In the genomic region with DNA sequence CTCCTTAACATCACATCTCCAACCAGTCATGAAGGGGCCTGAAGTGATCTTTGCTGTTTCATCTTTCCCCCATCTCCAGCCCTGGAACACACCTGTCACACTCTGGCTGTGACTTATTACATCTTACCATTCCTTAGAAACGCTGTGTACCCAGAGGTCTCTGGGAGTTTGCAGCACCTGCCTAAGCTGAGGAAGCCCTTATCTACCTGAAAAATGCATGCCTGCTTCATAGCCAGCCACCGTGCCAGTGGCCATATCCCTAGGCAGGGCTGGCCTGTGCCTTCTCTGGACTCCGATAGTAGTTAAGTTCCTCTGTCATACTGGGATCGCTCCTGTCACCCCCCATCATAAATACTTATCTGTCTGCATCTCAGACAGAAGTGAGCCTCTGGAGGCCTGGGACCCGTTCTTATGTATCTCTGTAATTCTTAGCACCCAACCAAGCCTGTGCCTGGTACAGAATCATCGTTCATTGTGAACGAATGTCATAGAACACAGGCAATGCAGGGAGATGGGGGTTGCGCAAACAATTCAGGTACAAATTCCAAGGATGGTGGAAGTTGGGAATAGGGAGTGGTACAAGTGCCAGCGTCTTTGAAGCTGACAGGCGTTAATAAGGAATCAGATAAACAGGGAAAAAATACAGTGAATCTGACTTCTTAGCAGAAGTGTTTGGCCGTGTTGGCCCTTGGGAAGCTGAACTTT, we compare ENCODE assay signal across 25 cellular contexts.
A peak's percentile ranks its signal among the peaks of the same experiment; 100 is the strongest.
DNase-seq lines count a peak whose midpoint lies in the region; ATAC-seq lines count a peak whose summit lies in the region.
"Had no signal": no experiment of that assay in that cellular context is flagged by ENCODE, and none has a peak within 500 bp of the region (broad histone marks: within the 10 kb centered on the region; RNA-seq: fewer than 3 reads in every experiment).

No MANE protein-coding gene starts in this region.

- H3K27me3 ChIP-seq in trophoblast cell (ENCODE audit: insufficient read depth, low read length), result no peaks in the 10 kb centered on the region
- H3K27me3 ChIP-seq: brain microvascular endothelial cell, testis had no signal

- H3K9ac ChIP-seq in trophoblast cell (ENCODE audit: low read length), result no peak overlapping the region

- WGBS in trophoblast cell (ENCODE audit: extremely low coverage, insufficient coverage, insufficient read length), result no CpG with 5 or more reads among the region's 11 CpGs

- H2BK5ac ChIP-seq in trophoblast cell (ENCODE audit: low read depth, low read length, poor library complexity), result no peak overlapping the region

- H3K14ac ChIP-seq in trophoblast cell (ENCODE audit: low read length), result no peak overlapping the region

- intact Hi-C loops in left colon (cut with DNase I, micrococcal nuclease), result no loop called here

- no peak overlapping the region for H3K23ac ChIP-seq in trophoblast cell (ENCODE audit: low read length)

- no peak overlapping the region for H3K4me2 ChIP-seq in trophoblast cell (ENCODE audit: low read length)

- peaks cover 16 to 32% (median 22%) of the 10 kb centered on the region in 3 donors for H3K4me1 Mint-ChIP-seq in IgD-negative memory B cell

- H3K79me2 ChIP-seq in trophoblast cell (ENCODE audit: control insufficient read depth, insufficient read depth, low read length, poor library complexity), result no peaks in the 10 kb centered on the region

- DNase-seq in activated CD8-positive, alpha-beta memory T cell treated with anti-CD3 and anti-CD28 coated beads for 24 hours, result peak; percentile 43
- no peak for DNase-seq in activated CD8-positive, alpha-beta memory T cell treated with anti-CD3 and anti-CD28 coated beads, Interleukin-2, amount 50 U/mL, for 48 hours
- DNase-seq in left colon, result peak; percentile 25 to 48
- DNase-seq in trophoblast cell, result peak; percentile 68 to 80
- DNase-seq in AG08396 (ENCODE audit: low spot score), result no peak
- no peak for DNase-seq in SHP77 (lab: John Stamatoyannopoulos, UW)
- DNase-seq: 8988T; activated CD4-positive, alpha-beta T cell treated with anti-CD3 and anti-CD28 coated beads for 4 hours; activated T-cell treated with anti-CD3 and anti-CD28 coated beads, Interleukin-2, amount 50 U/mL, for 4 hours; amniotic stem cell; DMS53; effector CD4-positive, alpha-beta T cell; HCEC 1CT; Karpas-422; NCI-H1436 treated with DMSO at 0.1 percent for 48 hours; NCI-H2107; NCI-H748 treated with DMSO at 0.1 percent for 48 hours; stimulated activated naive CD8-positive, alpha-beta T cell treated with anti-CD3 and anti-CD28 coated beads, Interleukin-15, Interleukin-2, amounts not matched to agents 100 U/mL and 50 U/mL, for 24 hours; testis had no signal

- no peak overlapping the region for H2AK5ac ChIP-seq in trophoblast cell (ENCODE audit: low read length)

- H4K8ac ChIP-seq in trophoblast cell (ENCODE audit: low read depth, low read length), result no peak overlapping the region

- no peak overlapping the region for H3K18ac ChIP-seq in trophoblast cell (ENCODE audit: low read length)

- H2BK12ac ChIP-seq in trophoblast cell (ENCODE audit: low read length), result no peak overlapping the region

- peak; percentile 52 for ATAC-seq in left colon
- no peak for ATAC-seq in HG03432 (IDR thresholded peaks at IDR 0.05; ENCODE audit: unreplicated experiment)
- ATAC-seq: activated T-cell treated with anti-CD3 and anti-CD28 coated beads, Interleukin-2, amount 50 U/mL, for 4 hours; SK-N-SH treated with all-trans-retinoic acid at 6 μM for 48 hours; stimulated activated naive CD8-positive, alpha-beta T cell treated with anti-CD3 and anti-CD28 coated beads, Interleukin-15, Interleukin-2, amounts not matched to agents 100 U/mL and 50 U/mL, for 24 hours had no signal

- H3K9me3 ChIP-seq in trophoblast cell (ENCODE audit: insufficient read depth, low read depth, low read length), result no peaks in the 10 kb centered on the region
- H3K9me3 ChIP-seq: prostate gland, testis had no signal

- no peaks in the 10 kb centered on the region for H3K36me3 ChIP-seq in trophoblast cell (ENCODE audit: control insufficient read depth in 1 of 2, insufficient read depth in 2 of 2, low read length in 2 of 2)
- H3K36me3 ChIP-seq: brain microvascular endothelial cell, prostate gland had no signal

- H3K27ac Mint-ChIP-seq in IgD-negative memory B cell, result peak overlapping the region in 2 of 3 donors; percentile 4 to 36

- peaks cover 19% of the 10 kb centered on the region for H3K36me3 Mint-ChIP-seq in IgD-negative memory B cell

- H2BK120ac ChIP-seq in trophoblast cell (ENCODE audit: insufficient read depth, low read length, poor library complexity), result no peak overlapping the region

- H2AFZ ChIP-seq in trophoblast cell (ENCODE audit: insufficient read depth, low read length, poor library complexity), result no peak overlapping the region

- no peaks in the 10 kb centered on the region for H3K27me3 Mint-ChIP-seq in IgD-negative memory B cell

- H3K9me3 Mint-ChIP-seq in IgD-negative memory B cell, result no peaks in the 10 kb centered on the region
- H3K9me3 Mint-ChIP-seq: activated T-cell treated with anti-CD3 and anti-CD28 coated beads, Interleukin-2, amount 50 U/mL, for 4 hours had no signal

- no peak overlapping the region for H3K4ac ChIP-seq in trophoblast cell (ENCODE audit: low read depth, low read length)

- no peak overlapping the region for H3K4me3 Mint-ChIP-seq in IgD-negative memory B cell
- H3K4me3 Mint-ChIP-seq: activated T-cell treated with anti-CD3 and anti-CD28 coated beads, Interleukin-2, amount 50 U/mL, for 4 hours had no signal

- H3K4me3 ChIP-seq in trophoblast cell (ENCODE audit: low read depth, low read length), result no peak overlapping the region
- H3K4me3 ChIP-seq: lung, prostate gland, testis had no signal

- H3K79me1 ChIP-seq in trophoblast cell (ENCODE audit: low read length), result no peaks in the 10 kb centered on the region

- no peak overlapping the region for H3K27ac ChIP-seq in trophoblast cell (ENCODE audit: low read depth, low read length)
- H3K27ac ChIP-seq: brain microvascular endothelial cell, prostate gland, testis had no signal

- H4K91ac ChIP-seq in trophoblast cell (ENCODE audit: low read depth, low read length), result no peak overlapping the region

- no peaks in the 10 kb centered on the region for H3K4me1 ChIP-seq in trophoblast cell (ENCODE audit: control insufficient read depth in 1 of 2, insufficient read depth in 2 of 2, low read length in 2 of 2)
- H3K4me1 ChIP-seq: prostate gland had no signal

- H4K12ac ChIP-seq in trophoblast cell (ENCODE audit: low read depth, low read length), result no peak overlapping the region

Comparison
In these comparisons a context has a peak if more than half of its experiments do, and no peak if none do; other contexts are left out.
1. DNase-seq: peak in activated CD8-positive, alpha-beta memory T cell treated with anti-CD3 and anti-CD28 coated beads for 24 hours (single experiment), left colon (2 of 2) and trophoblast cell (2 of 2); none in activated CD8-positive, alpha-beta memory T cell treated with anti-CD3 and anti-CD28 coated beads, Interleukin-2, amount 50 U/mL, for 48 hours (single experiment), AG08396 (single experiment) and SHP77 (0 of 2).